Comparison of ENCODE assay signal across 7 cellular contexts in genomic region chr17:40168262-40168832, GRCh38. TPM values are rescaled to one million over a fixed set of nuclear protein-coding genes. Genes with fewer than 3 reads are reported as not detected.
DNase-seq lines count a peak whose midpoint lies in the region; ATAC-seq and TF ChIP-seq lines count a peak whose summit lies in the region.

No MANE protein-coding gene starts in this region.

- no peak overlapping the region; the same call in 1 of the 2 replicates for H2BK20ac ChIP-seq in IMR-90 (ENCODE audit: low read depth, low read length)

- peak; percentile 76 for TF ChIP-seq RAD21 in IMR-90 (IDR thresholded peaks at IDR 0.05; ENCODE audit: low read length)

- H3K9ac ChIP-seq in IMR-90 (ENCODE audit: low read depth, low read length): no peak overlapping the region

- H3K9me3 ChIP-seq in IMR-90 (ENCODE audit: control insufficient read depth, insufficient read depth, low read length) (no peaks in the 10 kb centered on the region), breast epithelium (no peaks in the 10 kb centered on the region), spleen (no peaks in the 10 kb centered on the region)

- no peak overlapping the region for H4K5ac ChIP-seq in IMR-90 (ENCODE audit: low read depth, low read length)

- H3K56ac ChIP-seq in IMR-90 (ENCODE audit: extremely low read depth, insufficient read depth, low read length): no peak overlapping the region

- peaks cover 6% of the 10 kb centered on the region for H3K4me1 ChIP-seq in IMR-90 (ENCODE audit: control insufficient read depth, insufficient read depth, low read length)
- no peaks in the 10 kb centered on the region for H3K4me1 ChIP-seq in breast epithelium
- peaks cover 0 to 23% (median 5%) of the 10 kb centered on the region in 6 donors for H3K4me1 ChIP-seq in spleen

- ATAC-seq in IMR-90 (ENCODE audit: low read depth) (peak; percentile 96), GM18519 (IDR thresholded peaks at IDR 0.05; ENCODE audit: low FRiP score, unreplicated experiment) (no peak)

- no peak overlapping the region for H3K4me2 ChIP-seq in IMR-90 (ENCODE audit: low read depth, low read length)

- dilution Hi-C loops in IMR-90 (cut with HindIII; ENCODE audit: low sequenced_read_pairs, unreplicated experiment): no loop called here

- H3K27me3 ChIP-seq in IMR-90 (ENCODE audit: control insufficient read depth, insufficient read depth, low read length) (no peaks in the 10 kb centered on the region), breast epithelium (no peaks in the 10 kb centered on the region), spleen (replicated peaks in 1 of 7) (no peaks in the 10 kb centered on the region)

- H3K23ac ChIP-seq in IMR-90 (ENCODE audit: low read depth, low read length): no peak overlapping the region

- in situ Hi-C loops in IMR-90 (cut with MboI; ENCODE audit: low sequenced_read_pairs): no loop called here

- H3K14ac ChIP-seq in IMR-90 (replicated peaks; ENCODE audit: low read depth, low read length): no peak overlapping the region

- BruUV-seq in IMR-90 (replicated peaks; lab: Mats Ljungman, UMichigan): no TSS peak

- peak overlapping the region; percentile 68 for H2AK9ac ChIP-seq in IMR-90 (replicated peaks; ENCODE audit: low read depth, low read length, poor library complexity)

- H2BK5ac ChIP-seq in IMR-90 (ENCODE audit: low read depth, low read length, poor library complexity, severe bottlenecking): no peak overlapping the region

- WGBS in IMR-90 (ENCODE audit: extremely low coverage in 2 of 2, insufficient read length in 1 of 2), 2 experiments: 20% methylated on average over 3 of the region's 11 CpGs; no CpG with 5 or more reads in 1 of the 2 experiments
- WGBS in spleen, 5 donors: 43 to 54% (median 46%) methylated on average over 11 of the region's 11 CpGs

- peak overlapping the region; percentile 21; the same call in 1 of the 2 replicates for H2AK5ac ChIP-seq in IMR-90 (ENCODE audit: low read depth, low read length)

- peak overlapping the region; percentile 44 for H3K4ac ChIP-seq in IMR-90 (ENCODE audit: low read depth, low read length)

- TF ChIP-seq CTCF in IMR-90 (conservative IDR thresholded peaks at IDR 0.05; ENCODE audit: low read depth, low read length): peak; percentile 76
- peak; percentile 86 for TF ChIP-seq CTCF in RWPE1 (conservative IDR thresholded peaks at IDR 0.05; ENCODE audit: low read depth)
- peak; percentile 87 to 95 (median 91) for TF ChIP-seq CTCF in breast epithelium (IDR thresholded peaks at IDR 0.05)
- peak; percentile 77 to 94 (median 88) for TF ChIP-seq CTCF in spleen (IDR thresholded peaks at IDR 0.05 in 8 of 11, conservative IDR thresholded peaks at IDR 0.05 in 3 of 11)

- peak; percentile 52 for DNase-seq in Daoy (ENCODE audit: low read depth)
- peak; percentile 69 for DNase-seq in IMR-90
- peak; percentile 62 for DNase-seq in RWPE1 (ENCODE audit: low spot score)
- DNase-seq in breast epithelium (ENCODE audit: low spot score in 2 of 2): peak in 1 of 2 donors; percentile 49
- peak; percentile 74 for DNase-seq in iPS-NIHi7 (ENCODE audit: extremely low spot score)
- no peak for DNase-seq in spleen

- H3K9me1 ChIP-seq in IMR-90 (ENCODE audit: insufficient read depth, low read length): no peaks in the 10 kb centered on the region

- TF ChIP-seq POLR2A in IMR-90 (IDR thresholded peaks at IDR 0.05; ENCODE audit: low read depth, low read length): no peak
- no peak for TF ChIP-seq POLR2A in breast epithelium (IDR thresholded peaks at IDR 0.05)
- no peak for TF ChIP-seq POLR2A in spleen (IDR thresholded peaks at IDR 0.05)

- H3K79me1 ChIP-seq in IMR-90 (ENCODE audit: low read depth in 1 of 2, low read length in 2 of 2): peaks cover 17 to 51% of the 10 kb centered on the region in 2 experiments

- no peaks in the 10 kb centered on the region for H4K20me1 ChIP-seq in IMR-90 (ENCODE audit: insufficient read depth, low read length)

- H2BK15ac ChIP-seq in IMR-90 (ENCODE audit: low read depth, low read length): no peak overlapping the region

- peaks cover 61% of the 10 kb centered on the region for H3K36me3 ChIP-seq in IMR-90 (ENCODE audit: control insufficient read depth, insufficient read depth, low read length)
- peaks cover 6% of the 10 kb centered on the region for H3K36me3 ChIP-seq in breast epithelium
- H3K36me3 ChIP-seq in spleen: peaks cover 3 to 100% (median 90%) of the 10 kb centered on the region in 6 donors

- POLR2A ChIA-PET in IMR-90 (lab: Charles Lee; ENCODE audit: unreplicated experiment) (no interaction called here), RWPE1 (lab: Yijun Ruan, JAX; ENCODE audit: low non-redundant PET) (no interaction called here)

- H4K91ac ChIP-seq in IMR-90 (ENCODE audit: insufficient read depth, low read depth, low read length): no peak overlapping the region; the same call in 1 of the 2 replicates

- H3K4me3 ChIP-seq in IMR-90 (ENCODE audit: insufficient read depth, low read depth, low read length): no peak overlapping the region
- no peak overlapping the region for H3K4me3 ChIP-seq in breast epithelium
- no peak overlapping the region for H3K4me3 ChIP-seq in spleen

- CTCF ChIA-PET in IMR-90 (lab: Yijun Ruan, JAX) (interaction anchor here (0.6 to 2.5 kb wide), 7 partner anchors 9 to 114 kb away, joined by 3 to 25 read pairs (median 4); partner anchors contain the start of genes MED24 and NR1D1), RWPE1 (lab: Yijun Ruan, JAX) (interaction anchor here (0.7 to 1.7 kb wide), 13 partner anchors 10 to 142 kb away, joined by 3 to 7 read pairs (median 4); partner anchors contain the start of gene CASC3)

- intact Hi-C loops in IMR-90 (cut with micrococcal nuclease): loop anchor here (1.0 to 5.0 kb wide), 2 partner anchors 55 to 156 kb away; no protein-coding TSS in a partner anchor
- intact Hi-C loops in breast epithelium (cut with DNase I; ENCODE audit: low total_unique reads): no loop called here
- intact Hi-C loops in spleen (cut with DNase I; ENCODE audit: low total_unique reads): loop anchor here (10.0 kb wide), 1 partner anchor 134 kb away; no protein-coding TSS in a partner anchor

- H4K8ac ChIP-seq in IMR-90 (ENCODE audit: low read depth in 2 of 2, low read length in 2 of 2): peak overlapping the region in 1 of 2 experiments; percentile 55; a peak in 1 of 4 replicates

- H3K27ac ChIP-seq in IMR-90 (ENCODE audit: insufficient read depth, low read length) (no peak overlapping the region), RWPE1 (peak overlapping the region; percentile 54), breast epithelium (peak overlapping the region; percentile 69 to 71), spleen (peak overlapping the region in 5 of 8 donors; percentile 27 to 50 (median 40))

- H2BK120ac ChIP-seq in IMR-90 (ENCODE audit: low read depth, low read length): no peak overlapping the region; the same call in 1 of the 2 replicates

- peak overlapping the region; percentile 69 for H2AFZ ChIP-seq in IMR-90 (replicated peaks; ENCODE audit: low read length, poor library complexity)

- no peak overlapping the region for H3K18ac ChIP-seq in IMR-90 (ENCODE audit: low read depth, low read length)

TF ChIP-seq in IMR-90, 13 proteins besides CTCF, POLR2A, EP300 and RAD21 (continues in another document):
- TF ChIP-seq MAZ (IDR thresholded peaks at IDR 0.05; ENCODE audit: borderline replicate concordance, low read depth, low read length): no peak
- TF ChIP-seq, protein P1, sequence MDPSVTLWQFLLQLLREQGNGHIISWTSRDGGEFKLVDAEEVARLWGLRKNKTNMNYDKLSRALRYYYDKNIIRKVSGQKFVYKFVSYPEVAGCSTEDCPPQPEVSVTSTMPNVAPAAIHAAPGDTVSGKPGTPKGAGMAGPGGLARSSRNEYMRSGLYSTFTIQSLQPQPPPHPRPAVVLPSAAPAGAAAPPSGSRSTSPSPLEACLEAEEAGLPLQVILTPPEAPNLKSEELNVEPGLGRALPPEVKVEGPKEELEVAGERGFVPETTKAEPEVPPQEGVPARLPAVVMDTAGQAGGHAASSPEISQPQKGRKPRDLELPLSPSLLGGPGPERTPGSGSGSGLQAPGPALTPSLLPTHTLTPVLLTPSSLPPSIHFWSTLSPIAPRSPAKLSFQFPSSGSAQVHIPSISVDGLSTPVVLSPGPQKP (IDR thresholded peaks at IDR 0.05; ENCODE audit: borderline replicate concordance, low read depth, low read length): no peak

RNA-seq across cellular contexts. Expression of gene RAPGEFL1, which starts 8.9 kb away (rescaled TPM):
- total RNA-seq in Daoy (2014; rRNA removed; shearing (Covaris generic)): 0.51 and 1.2 TPM in 2 replicates
- total RNA-seq in IMR-90 (2012; rRNA removed) (0.28 and 0.54 TPM in 2 replicates), breast epithelium (10 to 100 TPM in 1 of 3 donors, 1 to 10 TPM in 2; 3.2 to 10.8 (median 5.0) TPM), spleen (10 to 100 TPM in 2 of 7 donors, 1 to 10 TPM in 5; 5.1 to 12.7 (median 9.5) TPM)
- polyA plus RNA-seq in IMR-90 (2012; rRNA removed) (5.6 and 6.3 TPM in 2 replicates), spleen (1 to 10 TPM; 2.9 to 5.9 (median 3.3) TPM)
- polyA plus RNA-seq in IMR-90 (2012; cell fraction: cytosol; rRNA removed): 2.3 and 2.8 TPM in 2 replicates
- polyA plus RNA-seq in IMR-90 (2012; cell fraction: nucleus; rRNA removed; ENCODE audit: low replicate concordance): 39.7 and 48.9 TPM in 2 replicates

RNA-seq across cellular contexts. Expression of gene CASC3, which starts 28.0 kb away (rescaled TPM):
- 47.8 and 56.5 TPM in 2 replicates for total RNA-seq in Daoy (2014; rRNA removed; shearing (Covaris generic))
- total RNA-seq in IMR-90 (2012; rRNA removed) (24.4 and 25.1 TPM in 2 replicates), breast epithelium (10 to 100 TPM; 57.4 to 67.0 (median 65.1) TPM), spleen (100 to 1,000 TPM in 1 of 7 donors, 10 to 100 TPM in 6; 67.0 to 105 (median 78.5) TPM)
- polyA plus RNA-seq in IMR-90 (2012; rRNA removed) (36.2 and 38.9 TPM in 2 replicates), spleen (10 to 100 TPM; 20.2 to 38.9 (median 35.0) TPM)
- polyA plus RNA-seq in IMR-90 (2012; cell fraction: cytosol; rRNA removed): 15.9 and 19.2 TPM in 2 replicates
- 83.7 and 153 TPM in 2 replicates for polyA plus RNA-seq in IMR-90 (2012; cell fraction: nucleus; rRNA removed; ENCODE audit: low replicate concordance)

RNA-seq across cellular contexts. Expression of gene MSL1, which starts 46.6 kb away (rescaled TPM):
- total RNA-seq in Daoy (2014; rRNA removed; shearing (Covaris generic)): 46.5 and 52.5 TPM in 2 replicates
- total RNA-seq in IMR-90 (2012; rRNA removed): 28.3 and 29.7 TPM in 2 replicates
- polyA plus RNA-seq in IMR-90 (2012; rRNA removed): 38.4 and 48.4 TPM in 2 replicates
- polyA plus RNA-seq in IMR-90 (2012; cell fraction: cytosol; rRNA removed): 12.2 and 14.7 TPM in 2 replicates
- polyA plus RNA-seq in IMR-90 (2012; cell fraction: nucleus; rRNA removed; ENCODE audit: low replicate concordance): 45.5 and 129 TPM in 2 replicates
- 10 to 100 TPM; 49.3 to 79.3 (median 78.2) TPM for total RNA-seq in breast epithelium
- total RNA-seq in spleen: 100 to 1,000 TPM; 101 to 154 (median 127) TPM
- polyA plus RNA-seq in spleen: 10 to 100 TPM; 52.6 to 85.0 (median 73.3) TPM

RNA-seq across cellular contexts. Expression of gene WIPF2, which starts 50.8 kb away (rescaled TPM):
- 4.9 and 6.3 TPM in 2 replicates for total RNA-seq in Daoy (2014; rRNA removed; shearing (Covaris generic))
- total RNA-seq in IMR-90 (2012; rRNA removed) (2.0 and 2.8 TPM in 2 replicates), breast epithelium (10 to 100 TPM in 2 of 3 donors, 1 to 10 TPM in 1; 8.2 to 12.9 (median 10.8) TPM), spleen (10 to 100 TPM; 16.9 to 43.2 (median 29.7) TPM)
- polyA plus RNA-seq in IMR-90 (2012; rRNA removed) (8.9 and 10.4 TPM in 2 replicates), spleen (10 to 100 TPM in 1 of 3 donors, 1 to 10 TPM in 2; 3.7 to 11.3 (median 4.7) TPM)
- polyA plus RNA-seq in IMR-90 (2012; cell fraction: cytosol; rRNA removed): 4.5 and 5.4 TPM in 2 replicates
- polyA plus RNA-seq in IMR-90 (2012; cell fraction: nucleus; rRNA removed; ENCODE audit: low replicate concordance): 9.3 and 12.3 TPM in 2 replicates
